15 cellular contexts compared by ENCODE assay signal in the genomic region with DNA sequence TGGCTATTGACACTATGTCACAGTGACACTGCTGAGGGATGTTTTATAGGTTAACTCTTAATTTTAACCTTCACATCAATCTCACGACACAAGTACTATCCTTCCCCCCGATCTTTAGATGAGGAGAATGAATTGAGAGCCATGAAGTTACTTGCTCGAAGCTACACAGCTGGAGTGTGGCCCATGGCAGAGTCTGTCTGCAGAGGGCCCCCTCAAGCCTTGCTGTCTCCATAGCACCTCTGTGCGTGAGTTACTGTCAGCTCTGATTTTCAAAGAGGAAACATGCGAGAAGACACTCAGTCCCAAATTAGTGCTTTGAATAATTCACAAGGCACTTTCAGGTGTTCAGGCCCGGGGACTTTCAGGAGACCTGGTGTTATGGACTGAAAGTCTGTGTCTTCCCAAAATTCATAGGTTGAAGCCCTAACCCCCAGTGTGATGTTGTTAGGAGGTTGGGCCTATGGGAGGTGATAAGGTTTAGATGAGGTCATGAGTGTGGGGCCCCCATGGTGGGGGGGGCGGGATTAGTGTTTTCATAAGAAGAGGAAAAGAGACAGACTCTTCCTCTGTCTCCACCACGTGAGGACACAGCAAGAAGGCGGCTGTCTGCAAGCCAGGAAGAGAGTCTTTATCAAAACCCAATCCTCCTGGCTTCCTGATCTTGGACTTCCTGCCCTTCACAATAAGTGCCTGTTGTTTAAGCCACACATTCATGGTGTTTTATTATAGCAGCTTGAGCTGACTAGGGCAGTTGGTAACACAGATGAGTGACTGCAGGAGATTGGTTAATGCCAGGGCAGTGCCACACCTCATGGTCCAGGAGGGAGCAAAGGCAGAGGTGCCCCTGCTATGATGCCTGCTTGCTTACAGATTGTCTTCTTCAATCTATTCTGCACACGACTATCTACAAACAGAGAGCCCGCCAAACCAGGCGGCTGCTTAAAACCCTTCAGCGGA.
DNase-seq lines count a peak whose midpoint lies in the region; ATAC-seq and TF ChIP-seq lines count a peak whose summit lies in the region.
"Had no signal": no experiment of that assay in that cellular context is flagged by ENCODE, and none has a peak within 500 bp of the region (broad histone marks: within the 10 kb centered on the region; RNA-seq: fewer than 3 reads in every experiment).

No MANE protein-coding gene starts in this region.

- no peak overlapping the region for H2BK5ac ChIP-seq in mesenchymal stem cell (ENCODE audit: low read depth, low read length, poor library complexity, severe bottlenecking)

- H2BK12ac ChIP-seq in mesenchymal stem cell (ENCODE audit: low read length in 2 of 2), result no peak overlapping the region

- intact Hi-C loops in OCI-LY7 (cut with micrococcal nuclease; ENCODE audit: unreplicated experiment), result no loop called here

- H3K9me3 ChIP-seq in OCI-LY7 (ENCODE audit: low read length) (no peaks in the 10 kb centered on the region), neural cell (ENCODE audit: low read length) (no peaks in the 10 kb centered on the region), mesenchymal stem cell (ENCODE audit: control insufficient read depth, low read length) (peaks cover 5% of the 10 kb centered on the region)

- H3F3A ChIP-seq in neural cell (ENCODE audit: insufficient read depth, low read length, poor library complexity, severe bottlenecking), result no peaks in the 10 kb centered on the region

- H3K18ac ChIP-seq in mesenchymal stem cell (ENCODE audit: low read depth in 1 of 2, low read length in 2 of 2), result no peak overlapping the region

- H2AK5ac ChIP-seq in mesenchymal stem cell (ENCODE audit: low read length, severe bottlenecking), result no peak overlapping the region

- TF ChIP-seq RAD21 in neural cell (conservative IDR thresholded peaks at IDR 0.05), result no peak

- H3K79me1 ChIP-seq in mesenchymal stem cell (replicated peaks; ENCODE audit: low read length, poor library complexity, severe bottlenecking), result no peaks in the 10 kb centered on the region

- 57% methylated on average over 10 of the region's 13 CpGs for WGBS in mesenchymal stem cell

- TF ChIP-seq CTCF in OCI-LY7 (conservative IDR thresholded peaks at IDR 0.05; ENCODE audit: low read length) (0 out of 2 replicates have a peak, but pooled peaks have one; percentile 21), neural cell (IDR thresholded peaks at IDR 0.05; ENCODE audit: poor library complexity, severe bottlenecking) (peak; percentile 39)

- no TSS peak for BruUV-seq in OCI-LY7 (replicated peaks; lab: Mats Ljungman, UMichigan)

- no peak overlapping the region for H3K27ac ChIP-seq in OCI-LY7 (ENCODE audit: low read depth, low read length, poor library complexity, severe bottlenecking)
- no peak overlapping the region for H3K27ac ChIP-seq in neural cell (ENCODE audit: low read length)
- no peak overlapping the region for H3K27ac ChIP-seq in mesenchymal stem cell (ENCODE audit: low read length, poor library complexity, severe bottlenecking)

- POLR2A ChIA-PET in OCI-LY7 (lab: Charles Lee), result no interaction called here

- H2AFZ ChIP-seq in OCI-LY7 (ENCODE audit: low read length), result no peak overlapping the region
- no peak overlapping the region for H2AFZ ChIP-seq in neural cell (ENCODE audit: low read depth, low read length)
- no peak overlapping the region for H2AFZ ChIP-seq in mesenchymal stem cell (ENCODE audit: low read depth, low read length)

- H4K8ac ChIP-seq in mesenchymal stem cell (ENCODE audit: low read length), result no peak overlapping the region

- H3K4me3 ChIP-seq in OCI-LY7 (ENCODE audit: low read depth, low read length, poor library complexity, severe bottlenecking) (no peak overlapping the region), neural cell (ENCODE audit: low read length) (no peak overlapping the region), mesenchymal stem cell (ENCODE audit: insufficient read depth in 1 of 2, low read depth in 1 of 2, low read length in 2 of 2) (no peak overlapping the region)

- H3K14ac ChIP-seq in mesenchymal stem cell (ENCODE audit: low read length in 2 of 2), result no peak overlapping the region

- H3K4me2 ChIP-seq in OCI-LY7 (ENCODE audit: low read length), result no peak overlapping the region
- H3K4me2 ChIP-seq in neural cell (ENCODE audit: low read length), result no peak overlapping the region
- no peak overlapping the region for H3K4me2 ChIP-seq in mesenchymal stem cell (ENCODE audit: low read length, poor library complexity, severe bottlenecking)

- H4K20me1 ChIP-seq in OCI-LY7 (ENCODE audit: insufficient read depth, low read length) (no peaks in the 10 kb centered on the region), neural cell (ENCODE audit: insufficient read depth) (no peaks in the 10 kb centered on the region)

- H3K36me3 ChIP-seq in OCI-LY7 (ENCODE audit: insufficient read depth, low read length), result no peaks in the 10 kb centered on the region
- H3K36me3 ChIP-seq in neural cell (ENCODE audit: insufficient read depth, low read length), result no peaks in the 10 kb centered on the region
- no peaks in the 10 kb centered on the region for H3K36me3 ChIP-seq in mesenchymal stem cell (ENCODE audit: control insufficient read depth in 1 of 2, insufficient read depth in 2 of 2, low read depth in 1 of 2, low read length in 2 of 2)

- peak; percentile 52 for DNase-seq in DMS153 treated with DMSO at 0.1 percent for 48 hours (lab: John Stamatoyannopoulos, UW; ENCODE audit: unreplicated experiment)
- no peak for DNase-seq in OCI-LY7 (ENCODE audit: low spot score)
- peak; percentile 67 for DNase-seq in globus pallidus (ENCODE audit: low spot score)
- no peak for DNase-seq in mesenchymal stem cell
- no peak for DNase-seq in NCI-H226
- no peak for DNase-seq in DMS 273 (lab: John Stamatoyannopoulos, UW; ENCODE audit: unreplicated experiment)
- DNase-seq: ACHN; activated CD4-positive, alpha-beta T cell treated with anti-CD3 and anti-CD28 coated beads for 4 hours; activated CD8-positive, alpha-beta memory T cell treated with anti-CD3 and anti-CD28 coated beads, Interleukin-2, amount 50 U/mL, for 48 hours; activated effector memory CD4-positive, alpha-beta T cell treated with Interleukin-2 at 50 U/mL for 16 hours; effector CD4-positive, alpha-beta T cell; immature natural killer cell; NCI-H2081 had no signal

- no peak overlapping the region for H3K23ac ChIP-seq in mesenchymal stem cell (ENCODE audit: low read length in 2 of 2)

- no peaks in the 10 kb centered on the region for H3K79me2 ChIP-seq in OCI-LY7 (ENCODE audit: insufficient read depth, low read depth, low read length)
- H3K79me2 ChIP-seq in neural cell (replicated peaks; ENCODE audit: insufficient read depth, low read length), result no peaks in the 10 kb centered on the region

- no peak overlapping the region for H2BK15ac ChIP-seq in mesenchymal stem cell (ENCODE audit: low read depth, poor library complexity, severe bottlenecking)

- CTCF ChIA-PET in OCI-LY7 (lab: Charles Lee; ENCODE audit: unreplicated experiment), result no interaction called here

- no peak overlapping the region for H2BK120ac ChIP-seq in mesenchymal stem cell (ENCODE audit: low read depth, low read length)

- H3K4ac ChIP-seq in mesenchymal stem cell (ENCODE audit: low read depth in 1 of 2, low read length in 2 of 2), result no peak overlapping the region

- H3K27me3 ChIP-seq in neural cell (ENCODE audit: insufficient read depth, low read depth, low read length), result no peaks in the 10 kb centered on the region
- H3K27me3 ChIP-seq in mesenchymal stem cell (ENCODE audit: control insufficient read depth in 1 of 2, insufficient read depth in 1 of 2, low read length in 2 of 2), result no peaks in the 10 kb centered on the region

- no peak overlapping the region for H4K91ac ChIP-seq in mesenchymal stem cell (ENCODE audit: low read length)

- ATAC-seq in GM21360 (IDR thresholded peaks at IDR 0.05; ENCODE audit: unreplicated experiment), result no peak

- TF ChIP-seq EP300 in neural cell (conservative IDR thresholded peaks at IDR 0.05; ENCODE audit: poor library complexity, severe bottlenecking), result no peak

- no peak overlapping the region for H3K9ac ChIP-seq in neural cell (ENCODE audit: low read length)
- H3K9ac ChIP-seq in mesenchymal stem cell (ENCODE audit: low read length), result no peak overlapping the region

- no peaks in the 10 kb centered on the region for H3K4me1 ChIP-seq in OCI-LY7 (ENCODE audit: insufficient read depth, low read length, poor library complexity, severe bottlenecking)
- no peaks in the 10 kb centered on the region for H3K4me1 ChIP-seq in mesenchymal stem cell (ENCODE audit: control insufficient read depth, insufficient read depth, low read depth, low read length)

- no peaks in the 10 kb centered on the region for H3K9me2 ChIP-seq in OCI-LY7 (ENCODE audit: insufficient read depth, low read length)
- H3K9me2 ChIP-seq in neural cell (ENCODE audit: insufficient read depth, low read length), result no peaks in the 10 kb centered on the region

TF ChIP-seq in neural cell, 6 proteins besides CTCF, POLR2A, EP300 and RAD21:
- TF ChIP-seq SMC3 (conservative IDR thresholded peaks at IDR 0.05; ENCODE audit: poor library complexity) (peak; percentile 14), POLR2AphosphoS5 (IDR thresholded peaks at IDR 0.05) (no peak)

Comparison
In these comparisons a context has a peak if more than half of its experiments do, and no peak if none do; other contexts are left out.
1. DNase-seq: peak in DMS153 treated with DMSO at 0.1 percent for 48 hours (single experiment) and globus pallidus (single experiment); none in OCI-LY7 (single experiment), mesenchymal stem cell (single experiment), NCI-H226 (single experiment) and DMS 273 (single experiment).